24 cellular contexts compared by ENCODE assay signal in the genomic region with DNA sequence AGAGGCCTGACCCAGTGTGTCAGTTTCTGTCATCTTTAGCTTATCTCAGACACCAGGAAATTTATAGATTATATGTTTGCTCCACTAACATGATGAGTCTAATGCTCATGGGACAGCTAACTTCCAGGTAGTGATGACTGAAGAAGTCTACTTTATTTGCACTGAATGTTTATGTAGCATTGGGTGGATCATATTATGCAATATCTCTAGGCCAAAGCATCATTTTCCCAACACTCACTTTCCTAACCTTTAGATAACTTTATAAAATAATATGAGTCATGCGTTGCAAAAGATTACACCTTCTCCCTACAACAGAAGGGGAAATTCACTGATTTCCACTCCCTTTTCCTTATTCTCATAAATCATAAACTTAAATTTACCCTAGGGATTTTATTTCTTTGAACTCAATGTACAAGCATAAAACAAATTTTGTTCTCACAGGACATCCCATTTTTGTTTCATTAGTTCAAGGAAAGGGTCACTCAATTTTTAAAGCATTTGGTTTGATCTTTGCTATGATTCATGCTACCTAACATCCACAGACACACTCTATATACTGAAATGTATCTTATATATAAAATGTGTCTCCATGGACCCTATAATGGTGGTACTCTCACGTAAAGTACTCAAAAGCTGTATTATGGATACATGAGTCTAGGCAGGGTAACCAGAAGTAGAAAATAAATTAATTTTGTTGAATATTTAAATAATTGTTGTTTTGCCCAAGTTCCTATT.
DNase-seq lines count a peak whose midpoint lies in the region; ATAC-seq and TF ChIP-seq lines count a peak whose summit lies in the region.
"Had no signal": no experiment of that assay in that cellular context is flagged by ENCODE, and none has a peak within 500 bp of the region (broad histone marks: within the 10 kb centered on the region; RNA-seq: fewer than 3 reads in every experiment).

No MANE protein-coding gene starts in this region.

- H3K36me3 Mint-ChIP-seq in Calu3 (ENCODE audit: insufficient read depth, unreplicated experiment): peaks cover 11% of the 10 kb centered on the region
- H3K36me3 Mint-ChIP-seq: CD4-positive, CD25-positive, alpha-beta regulatory T cell; T-cell had no signal

- POLR2A ChIA-PET in PC-9 (lab: Charles Lee; ENCODE audit: unreplicated experiment): no interaction called here

- H3K27ac ChIP-seq in PC-9: peak overlapping the region; percentile 46; the same call in 1 of the 2 replicates
- H3K27ac ChIP-seq: GM23248, HL-60, KMS-11, SJCRH30 had no signal

- no peak overlapping the region for H3K4me3 ChIP-seq in PC-9
- H3K4me3 ChIP-seq: GM12878, GM23248, HAP-1, SJCRH30 had no signal

- H3K79me2 ChIP-seq in PC-9 (ENCODE audit: low read depth): no peaks in the 10 kb centered on the region

- no peaks in the 10 kb centered on the region for H4K20me1 ChIP-seq in PC-9 (ENCODE audit: insufficient read depth)

- no peaks in the 10 kb centered on the region for H3K27me3 ChIP-seq in PC-9 (ENCODE audit: insufficient read depth, low read depth)
- H3K27me3 ChIP-seq: BE2C, SJCRH30 had no signal

- no peak overlapping the region for H2AFZ ChIP-seq in PC-9
- H2AFZ ChIP-seq: GM23248 had no signal

- TF ChIP-seq CTCF in Calu3 (IDR thresholded peaks at IDR 0.05; ENCODE audit: unreplicated experiment) (no peak), PC-9 (conservative IDR thresholded peaks at IDR 0.05) (no peak)

- H3K27ac Mint-ChIP-seq in Calu3 (ENCODE audit: unreplicated experiment): peak overlapping the region; percentile 82
- H3K27ac Mint-ChIP-seq: CD4-positive, CD25-positive, alpha-beta regulatory T cell; T-cell had no signal

- no peak overlapping the region for H3K4me2 ChIP-seq in PC-9
- H3K4me2 ChIP-seq: KMS-11 had no signal

- peaks cover 37% of the 10 kb centered on the region for H3K4me1 Mint-ChIP-seq in Calu3 (ENCODE audit: low read depth, unreplicated experiment)
- H3K4me1 Mint-ChIP-seq: CD4-positive, CD25-positive, alpha-beta regulatory T cell; T-cell had no signal

- CTCF ChIA-PET in Calu3 (lab: Charles Lee) (no interaction called here), PC-9 (lab: Charles Lee) (no interaction called here)

- no peak overlapping the region for H3K4me3 Mint-ChIP-seq in Calu3 (ENCODE audit: low read depth, unreplicated experiment)
- H3K4me3 Mint-ChIP-seq: T-cell had no signal

- no TSS peak for BruUV-seq in Calu3 (replicated peaks; lab: Mats Ljungman, UMichigan)
- no TSS peak for BruUV-seq in PC-9 (replicated peaks; lab: Mats Ljungman, UMichigan)

- peaks cover 3% of the 10 kb centered on the region for H3K9me3 Mint-ChIP-seq in Calu3 (ENCODE audit: low read depth, unreplicated experiment)
- H3K9me3 Mint-ChIP-seq: T-cell had no signal

- H3K27me3 Mint-ChIP-seq in Calu3 (ENCODE audit: unreplicated experiment): no peaks in the 10 kb centered on the region
- H3K27me3 Mint-ChIP-seq: CD4-positive, CD25-positive, alpha-beta regulatory T cell; T-cell had no signal

- no peaks in the 10 kb centered on the region for H3F3A ChIP-seq in PC-9 (ENCODE audit: insufficient read depth, low read depth)

- peak; percentile 77 for ATAC-seq in left colon
- ATAC-seq in GM19351 (IDR thresholded peaks at IDR 0.05; ENCODE audit: unreplicated experiment): no peak
- ATAC-seq: GM12878, Panc1, T-cell had no signal

- no peak for DNase-seq in Calu3
- peak in 1 of 2 experiments; percentile 40 for DNase-seq in PC-9
- no peak for DNase-seq in left colon
- peak; percentile 45 for DNase-seq in renal cortical epithelial cell (ENCODE audit: low read depth)
- DNase-seq in SHP77 treated with DMSO at 0.1 percent for 48 hours (lab: John Stamatoyannopoulos, UW): no peak
- DNase-seq in NOMO-1 (lab: John Stamatoyannopoulos, UW; ENCODE audit: unreplicated experiment in 2 of 2): no peak
- DNase-seq: BE2C; CD4-positive, CD25-positive, alpha-beta regulatory T cell; DND-41; GM23248; IMR-90; NCI-H1105; NCI-H2029 treated with DMSO at 0.1 percent for 48 hours; NCI-H2171; NCI-H446; NCI-H526 treated with DMSO at 0.1 percent for 48 hours; SJCRH30; T-cell had no signal

- H3K9me3 ChIP-seq in PC-9 (ENCODE audit: insufficient read depth, low read depth): no peaks in the 10 kb centered on the region
- H3K9me3 ChIP-seq: BE2C, HAP-1, SJCRH30 had no signal

- no peaks in the 10 kb centered on the region for H3K36me3 ChIP-seq in PC-9 (ENCODE audit: low read depth)
- H3K36me3 ChIP-seq: BE2C, HAP-1, SJCRH30 had no signal

- intact Hi-C loops in Calu3 (cut with micrococcal nuclease; ENCODE audit: unreplicated experiment): no loop called here
- intact Hi-C loops in PC-9 (cut with micrococcal nuclease; ENCODE audit: unreplicated experiment): no loop called here
- intact Hi-C loops in left colon (cut with DNase I, micrococcal nuclease): no loop called here

- H3K4me1 ChIP-seq in PC-9 (replicated peaks; ENCODE audit: insufficient read depth): no peaks in the 10 kb centered on the region
- H3K4me1 ChIP-seq: BE2C, HAP-1, SJCRH30 had no signal

- no peaks in the 10 kb centered on the region for H3K9me2 ChIP-seq in PC-9 (ENCODE audit: insufficient read depth)
